In the genomic region with DNA sequence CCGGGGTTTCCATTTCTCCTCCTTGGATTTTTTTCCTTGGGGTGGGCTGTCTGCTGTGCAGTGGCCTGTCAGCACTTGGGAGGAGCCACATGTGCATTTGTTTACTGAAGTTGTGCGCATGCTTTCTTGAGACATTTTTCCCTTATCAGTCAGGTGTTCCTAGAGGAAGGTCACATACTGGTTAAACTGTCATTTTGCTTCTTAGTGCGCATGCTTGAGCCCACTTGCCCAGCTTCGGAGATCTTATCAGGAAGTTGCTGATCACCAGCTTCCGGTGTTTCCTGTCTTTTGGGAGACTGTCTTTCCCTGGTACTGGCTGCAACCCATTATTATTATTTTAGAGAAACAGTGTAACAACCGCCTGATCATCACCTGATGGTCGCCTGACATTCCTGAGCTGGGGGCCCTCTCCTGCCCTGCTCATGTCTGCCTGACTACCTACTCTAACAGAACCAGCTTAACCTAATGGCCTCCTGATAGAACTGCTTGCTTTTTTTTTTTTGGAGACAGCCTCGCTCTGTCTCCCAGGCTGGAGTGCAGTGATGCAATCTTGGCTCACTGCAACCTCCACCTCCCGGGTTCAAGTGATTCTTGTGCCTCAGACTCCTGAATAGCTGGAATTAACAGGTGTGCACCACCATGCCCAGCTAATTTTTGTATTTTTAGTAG, we compare ENCODE assay signal across 1 cellular context.
TF ChIP-seq lines count a peak whose summit lies in the region.

No MANE protein-coding gene starts in this region.

TF ChIP-seq in GM23338, 12 proteins besides CTCF, POLR2A, EP300 and RAD21 (continued from another document):
- TF ChIP-seq REST (IDR thresholded peaks at IDR 0.05; ENCODE audit: unreplicated experiment) = no peak
- TF ChIP-seq ZNF462 (CRISPR knock-in tag; IDR thresholded peaks at IDR 0.05) = no peak
- no peak for TF ChIP-seq POLR2AphosphoS5 (IDR thresholded peaks at IDR 0.05; ENCODE audit: low read depth)
- TF ChIP-seq ZNF114 (CRISPR knock-in tag; IDR thresholded peaks at IDR 0.05) = no peak
